ENCODE assay signal across 9 cellular contexts in genomic region chr4:69830529-69831269, GRCh38. TPM values are rescaled to one million over a fixed set of nuclear protein-coding genes. Genes with fewer than 3 reads are reported as not detected.
DNase-seq lines count a peak whose midpoint lies in the region; ATAC-seq and TF ChIP-seq lines count a peak whose summit lies in the region.
"Had no signal": no experiment of that assay in that cellular context is flagged by ENCODE, and none has a peak within 500 bp of the region (broad histone marks: within the 10 kb centered on the region; RNA-seq: fewer than 3 reads in every experiment).

No MANE protein-coding gene starts in this region.

- intact Hi-C loops in right cardiac atrium (cut with DNase I) = no loop called here
- intact Hi-C loops in heart right ventricle (cut with DNase I) = no loop called here
- intact Hi-C loops in transverse colon (cut with DNase I; ENCODE audit: low total_unique reads) = no loop called here

- no peak overlapping the region for H3K27ac ChIP-seq in right cardiac atrium (ENCODE audit: low read length)
- H3K27ac ChIP-seq in heart right ventricle = peak overlapping the region in 1 of 10 donors; percentile 89
- H3K27ac ChIP-seq in fibroblast of lung (ENCODE audit: insufficient read depth, low read length) = no peak overlapping the region
- peak overlapping the region; percentile 82 to 85 (median 84) for H3K27ac ChIP-seq in transverse colon

- no peaks in the 10 kb centered on the region for H3K9me3 ChIP-seq in right cardiac atrium (ENCODE audit: control insufficient read depth, low read length)
- H3K9me3 ChIP-seq in heart right ventricle = peaks cover 0 to 4% (median 0%) of the 10 kb centered on the region in 11 donors
- H3K9me3 ChIP-seq in fibroblast of lung (ENCODE audit: control insufficient read depth, insufficient read depth, low read depth, low read length) = no peaks in the 10 kb centered on the region
- H3K9me3 ChIP-seq in transverse colon = no peaks in the 10 kb centered on the region

- H3K4me1 ChIP-seq in right cardiac atrium (ENCODE audit: control insufficient read depth, insufficient read depth, low read length) = no peaks in the 10 kb centered on the region
- peaks cover 0 to 11% (median 0%) of the 10 kb centered on the region in 9 donors for H3K4me1 ChIP-seq in heart right ventricle
- H3K4me1 ChIP-seq in fibroblast of lung (ENCODE audit: control insufficient read depth, extremely low read depth, insufficient read depth, low read length) = no peaks in the 10 kb centered on the region
- peaks cover 14 to 40% (median 24%) of the 10 kb centered on the region in 4 donors for H3K4me1 ChIP-seq in transverse colon

- TF ChIP-seq POLR2A in transverse colon (IDR thresholded peaks at IDR 0.05) = peak; percentile 62

- in situ Hi-C loops in transverse colon (cut with MboI; ENCODE audit: low pct_ligation_motif_present in 1 of 4, low pct_unique_long_range_greater_than_20kb in 1 of 4, low sequenced_read_pairs in 3 of 4) = no loop called here

- no peak overlapping the region for H3K4me3 ChIP-seq in right cardiac atrium (ENCODE audit: low read length)
- no peak overlapping the region for H3K4me3 ChIP-seq in heart right ventricle
- no peak overlapping the region for H3K4me3 ChIP-seq in fibroblast of lung (replicated peaks in 1 of 4; ENCODE audit: control extremely low read depth in 1 of 4, insufficient read depth in 1 of 4, low read depth in 3 of 4, low read length in 4 of 4)
- H3K4me3 ChIP-seq in transverse colon = peak overlapping the region in 1 of 4 donors; percentile 20

- ATAC-seq in right cardiac atrium (peak; percentile 35 to 47), heart right ventricle (no peak), GM21825 (IDR thresholded peaks at IDR 0.05; ENCODE audit: unreplicated experiment) (no peak)

- H2AFZ ChIP-seq in fibroblast of lung (ENCODE audit: low read length) = no peak overlapping the region

- no peak for DNase-seq in right cardiac atrium
- DNase-seq in heart right ventricle = no peak
- peak; percentile 6 for DNase-seq in NCI-H2107 (lab: John Stamatoyannopoulos, UW)
- peak; percentile 21 to 27 for DNase-seq in fibroblast of lung (ENCODE audit: low read depth in 2 of 2)
- DNase-seq in transverse colon = peak; percentile 71
- DNase-seq in 8988T = no peak
- DNase-seq in SIG-M5 (lab: John Stamatoyannopoulos, UW) = no peak

- no peaks in the 10 kb centered on the region for H3K36me3 ChIP-seq in heart right ventricle
- no peaks in the 10 kb centered on the region for H3K36me3 ChIP-seq in fibroblast of lung (ENCODE audit: control insufficient read depth, insufficient read depth, low read length)
- H3K36me3 ChIP-seq in transverse colon = no peaks in the 10 kb centered on the region

- H3K79me2 ChIP-seq in fibroblast of lung (ENCODE audit: control insufficient read depth, insufficient read depth, low read length) = no peaks in the 10 kb centered on the region

- no peak overlapping the region for H3K9ac ChIP-seq in fibroblast of lung (ENCODE audit: insufficient read depth, low read length)

- 65% methylated on average over 6 of the region's 6 CpGs for WGBS in right cardiac atrium
- WGBS in heart right ventricle, 2 donors = 55 to 58% methylated on average over 6 of the region's 6 CpGs
- WGBS in transverse colon (ENCODE audit: low coverage in 1 of 2), 2 donors = 43% methylated on average over 6 of the region's 6 CpGs; no CpG with 5 or more reads in 1 of the 2 donors

- no peak overlapping the region for H3K4me2 ChIP-seq in fibroblast of lung (ENCODE audit: extremely low read depth, insufficient read depth, low read length)

- TF ChIP-seq CTCF in heart right ventricle (IDR thresholded peaks at IDR 0.05) (no peak), fibroblast of lung (conservative IDR thresholded peaks at IDR 0.05 in 1 of 2, IDR thresholded peaks at IDR 0.05 in 1 of 2; ENCODE audit: low read depth in 1 of 2, low read length in 2 of 2) (no peak), transverse colon (IDR thresholded peaks at IDR 0.05) (peak in 3 of 5 experiments; percentile 6 to 59 (median 36))

- H4K20me1 ChIP-seq in fibroblast of lung (ENCODE audit: control insufficient read depth, extremely low read depth, insufficient read depth, low read length) = no peaks in the 10 kb centered on the region

- no peak for TF ChIP-seq EP300 in transverse colon (IDR thresholded peaks at IDR 0.05; ENCODE audit: low read depth)

- no peaks in the 10 kb centered on the region for H3K27me3 ChIP-seq in right cardiac atrium (ENCODE audit: control insufficient read depth, insufficient read depth)
- no peaks in the 10 kb centered on the region for H3K27me3 ChIP-seq in heart right ventricle
- no peaks in the 10 kb centered on the region for H3K27me3 ChIP-seq in fibroblast of lung (ENCODE audit: control insufficient read depth, insufficient read depth, low read length)
- no peaks in the 10 kb centered on the region for H3K27me3 ChIP-seq in transverse colon

RNA-seq across cellular contexts. Expression of gene SULT1E1, which starts 29.2 kb away (rescaled TPM):
- total RNA-seq in right cardiac atrium (not detected), heart right ventricle (not detected), fibroblast of lung (not detected in 2 replicates), transverse colon (under 1 TPM in 2 of 4 donors, not detected in 2; 0.40 to 0.95 TPM)
- polyA plus RNA-seq in right cardiac atrium (0.11 TPM), heart right ventricle (not detected), fibroblast of lung (not detected in 2 replicates)
- not detected in 2 replicates for polyA plus RNA-seq in fibroblast of lung (2012)
- polyA minus RNA-seq in fibroblast of lung (ENCODE audit: low replicate concordance) = not detected in 2 replicates
- total RNA-seq: neural crest cell had no signal

Comparison
In these comparisons a context has a peak if more than half of its experiments do, and no peak if none do; other contexts are left out.
1. ATAC-seq: peak in right cardiac atrium (2 of 2); none in heart right ventricle (0 of 8) and GM21825 (single experiment).
2. DNase-seq: peak in NCI-H2107 (single experiment), fibroblast of lung (2 of 2) and transverse colon (single experiment); none in right cardiac atrium (0 of 3), heart right ventricle (0 of 2), 8988T (single experiment) and SIG-M5 (single experiment).
3. H3K27ac ChIP-seq: peak in transverse colon (4 of 4); none in right cardiac atrium (single experiment) and fibroblast of lung (single experiment).
4. CTCF ChIP-seq: peak in transverse colon (3 of 5); none in heart right ventricle (0 of 9) and fibroblast of lung (0 of 2).